ENCODE assay signal across 2 cellular contexts in genomic region chr6:151088599-151088935, GRCh38.
TF ChIP-seq lines count a peak whose summit lies in the region.

No MANE protein-coding gene starts in this region.

TF ChIP-seq in A549, 52 proteins besides CTCF, POLR2A, EP300 and RAD21 (continued from another document):
- TF ChIP-seq ELK1 (IDR thresholded peaks at IDR 0.05; ENCODE audit: low read depth, low read length) (no peak), SMC3 (IDR thresholded peaks at IDR 0.05) (no peak), RARB (CRISPR knock-in tag; IDR thresholded peaks at IDR 0.05) (no peak), KDM1A (IDR thresholded peaks at IDR 0.05; ENCODE audit: low read depth) (no peak), ATOH8 (CRISPR knock-in tag; IDR thresholded peaks at IDR 0.05; ENCODE audit: low read depth) (no peak), RFX5 (IDR thresholded peaks at IDR 0.05) (no peak), ZSCAN20 (CRISPR knock-in tag; IDR thresholded peaks at IDR 0.05) (no peak), ZFP36 (IDR thresholded peaks at IDR 0.05; ENCODE audit: borderline replicate concordance, partially characterized antibody) (no peak), ZC3H11A (IDR thresholded peaks at IDR 0.05) (no peak), HMGXB4 (CRISPR knock-in tag; IDR thresholded peaks at IDR 0.05; ENCODE audit: borderline replicate concordance) (no peak), MYC (IDR thresholded peaks at IDR 0.05; ENCODE audit: borderline replicate concordance, low read length) (no peak), CHD4 (IDR thresholded peaks at IDR 0.05; ENCODE audit: borderline replicate concordance) (no peak), HOXA7 (CRISPR knock-in tag; IDR thresholded peaks at IDR 0.05) (no peak), REST (IDR thresholded peaks at IDR 0.05) (no peak), HES2 (IDR thresholded peaks at IDR 0.05) (no peak)

TF ChIP-seq in IMR-90, 13 proteins besides CTCF, POLR2A, EP300 and RAD21 (continued from another document):
- TF ChIP-seq RCOR1 (IDR thresholded peaks at IDR 0.05; ENCODE audit: insufficient replicate concordance, low read length): no peak
- no peak for TF ChIP-seq FOS (IDR thresholded peaks at IDR 0.05; ENCODE audit: low read depth, low read length)
- no peak for TF ChIP-seq MAFK (IDR thresholded peaks at IDR 0.05; ENCODE audit: low read depth, low read length)
- TF ChIP-seq CEBPB (IDR thresholded peaks at IDR 0.05; ENCODE audit: low read depth, low read length): no peak
- TF ChIP-seq SMC3 (IDR thresholded peaks at IDR 0.05; ENCODE audit: low read depth, low read length): no peak
- TF ChIP-seq MXI1 (IDR thresholded peaks at IDR 0.05; ENCODE audit: borderline replicate concordance, low read depth, low read length): no peak
- TF ChIP-seq MAZ (IDR thresholded peaks at IDR 0.05; ENCODE audit: borderline replicate concordance, low read depth, low read length): no peak
